In genomic region chr7:2417981-2418481, GRCh38 we compare ENCODE assay signal across 11 cellular contexts. TPM values are rescaled to one million over a fixed set of nuclear protein-coding genes. Genes with fewer than 3 reads are reported as not detected.
A peak's percentile ranks its signal among the peaks of the same experiment; 100 is the strongest.
DNase-seq lines count a peak whose midpoint lies in the region; ATAC-seq and TF ChIP-seq lines count a peak whose summit lies in the region.
"Had no signal": no experiment of that assay in that cellular context is flagged by ENCODE, and none has a peak within 500 bp of the region (broad histone marks: within the 10 kb centered on the region; RNA-seq: fewer than 3 reads in every experiment).

No MANE protein-coding gene starts in this region.

- DNase-seq in HT-29 (ENCODE audit: low spot score) (peak; percentile 31), endodermal cell (no peak), ascending aorta (ENCODE audit: low spot score in 2 of 2) (no peak)
- peak; percentile 41 to 47 for DNase-seq in activated CD8-positive, alpha-beta memory T cell treated with anti-CD3 and anti-CD28 coated beads for 4 hours (ENCODE audit: low read depth in 2 of 2)
- peak; percentile 63 to 69 for DNase-seq in stimulated activated CD8-positive, alpha-beta memory T cell treated with anti-CD3 and anti-CD28 coated beads, Interleukin-15, amount 100 ng/mL, for 48 hours (ENCODE audit: low read depth in 2 of 2)
- DNase-seq: naive B cell, NCI-H1694 treated with DMSO at 0.1 percent for 48 hours had no signal

- no peak overlapping the region for H3K4me3 Mint-ChIP-seq in endodermal cell
- H3K4me3 Mint-ChIP-seq: naive B cell had no signal

- ATAC-seq in HG03432 (IDR thresholded peaks at IDR 0.05; ENCODE audit: unreplicated experiment) (no peak), HG03045 (IDR thresholded peaks at IDR 0.05; ENCODE audit: unreplicated experiment) (no peak), HG03139 (IDR thresholded peaks at IDR 0.05; ENCODE audit: unreplicated experiment) (no peak)

- H3K9ac ChIP-seq in endodermal cell (ENCODE audit: extremely low read depth, low read length, poor library complexity, severe bottlenecking) = no peak overlapping the region

- H3K36me3 Mint-ChIP-seq in endodermal cell (ENCODE audit: low read depth) = peaks cover 7% of the 10 kb centered on the region

- intact Hi-C loops in ascending aorta (cut with DNase I) = no loop called here

- H3K4me1 Mint-ChIP-seq in endodermal cell = no peaks in the 10 kb centered on the region

- H3K27ac ChIP-seq in endodermal cell (ENCODE audit: low read depth, low read length) (no peak overlapping the region), ascending aorta (no peak overlapping the region)

- no peaks in the 10 kb centered on the region for H3K9me3 Mint-ChIP-seq in endodermal cell
- H3K9me3 Mint-ChIP-seq: naive B cell had no signal

- WGBS in endodermal cell (ENCODE audit: insufficient coverage in 1 of 2, insufficient read length in 1 of 2), 2 experiments = 93 to 96% methylated on average over 15 of the region's 15 CpGs

- H3K4me3 ChIP-seq in endodermal cell (ENCODE audit: low read length) (no peak overlapping the region), ascending aorta (no peak overlapping the region)

- H3K27me3 ChIP-seq in endodermal cell (ENCODE audit: control insufficient read depth, insufficient read depth, low read length, poor library complexity, severe bottlenecking) (no peaks in the 10 kb centered on the region), ascending aorta (no peaks in the 10 kb centered on the region)

- peaks cover 6% of the 10 kb centered on the region for H3K36me3 ChIP-seq in endodermal cell (ENCODE audit: control insufficient read depth, insufficient read depth, low read length)
- H3K36me3 ChIP-seq in ascending aorta = peaks cover 0 to 4% of the 10 kb centered on the region in 2 donors

- no peaks in the 10 kb centered on the region for H3K4me1 ChIP-seq in endodermal cell (ENCODE audit: control insufficient read depth, insufficient read depth, low read length)
- peaks cover 4% of the 10 kb centered on the region in 2 donors for H3K4me1 ChIP-seq in ascending aorta

- H3K27ac Mint-ChIP-seq in endodermal cell = peak overlapping the region; percentile 21

- no peaks in the 10 kb centered on the region for H3K27me3 Mint-ChIP-seq in endodermal cell (ENCODE audit: insufficient read depth)
- H3K27me3 Mint-ChIP-seq: naive B cell had no signal

- no peak for TF ChIP-seq CTCF in endodermal cell (conservative IDR thresholded peaks at IDR 0.05)
- no peak for TF ChIP-seq CTCF in ascending aorta (IDR thresholded peaks at IDR 0.05)

- H3K9me3 ChIP-seq in endodermal cell (ENCODE audit: control insufficient read depth, low read length) (no peaks in the 10 kb centered on the region), ascending aorta (no peaks in the 10 kb centered on the region)

RNA-seq across cellular contexts. Expression of gene CHST12, which starts 14.6 kb away (rescaled TPM):
- 14.5 and 24.7 TPM in 2 replicates for total RNA-seq in HT-29 (2014; rRNA removed; shearing (Covaris generic))
- total RNA-seq in endodermal cell (10 to 100 TPM; 14.5 to 18.5 TPM), ascending aorta (79.4 TPM)
- polyA plus RNA-seq in endodermal cell (2013, experiment 1 of 2) = 10.4 TPM
- polyA plus RNA-seq in endodermal cell (2013, experiment 2 of 2) = 10.5 TPM

RNA-seq across cellular contexts. Expression of gene GRIFIN, which starts 58.2 kb away (rescaled TPM):
- not detected in 2 replicates for total RNA-seq in HT-29 (2014; rRNA removed; shearing (Covaris generic))
- total RNA-seq in endodermal cell (not detected), ascending aorta (not detected)
- polyA plus RNA-seq in endodermal cell (2013, experiment 1 of 2) = not detected
- not detected for polyA plus RNA-seq in endodermal cell (2013, experiment 2 of 2)
- total RNA-seq: fibroblast of lung had no signal
- polyA plus RNA-seq: fibroblast of lung had no signal

Comparison
In these comparisons a context has a peak if more than half of its experiments do, and no peak if none do; other contexts are left out.
1. DNase-seq: peak in HT-29 (single experiment), activated CD8-positive, alpha-beta memory T cell treated with anti-CD3 and anti-CD28 coated beads for 4 hours (2 of 2) and stimulated activated CD8-positive, alpha-beta memory T cell treated with anti-CD3 and anti-CD28 coated beads, Interleukin-15, amount 100 ng/mL, for 48 hours (2 of 2); none in endodermal cell (single experiment) and ascending aorta (0 of 2).